In genomic region chr5:98928802-98929122, GRCh38 we compare ENCODE assay signal across 8 cellular contexts. TPM values are rescaled to one million over a fixed set of nuclear protein-coding genes. Genes with fewer than 3 reads are reported as not detected.
A peak's percentile ranks its signal among the peaks of the same experiment; 100 is the strongest.
DNase-seq lines count a peak whose midpoint lies in the region; ATAC-seq, FAIRE-seq and TF ChIP-seq lines count a peak whose summit lies in the region.

Gene CHD1 (minus strand): TSS chr5:98929007. CDS start chr5:98926386, 2,621 bp downstream.

- H4K20me1 ChIP-seq in neural cell (ENCODE audit: insufficient read depth), result no peaks in the 10 kb centered on the region

- peaks cover 49% of the 10 kb centered on the region for H3K79me2 ChIP-seq in neural cell (replicated peaks; ENCODE audit: insufficient read depth, low read length)

- H3K9ac ChIP-seq in neural cell (ENCODE audit: low read length), result peak within 1 kb of the TSS; percentile 100

- TF ChIP-seq RAD21 in neural cell (conservative IDR thresholded peaks at IDR 0.05), result no peak

- TF ChIP-seq POLR2A in H54 (IDR thresholded peaks at IDR 0.05; ENCODE audit: low read depth, low read length), result peak; percentile 75

- H3K4me1 Mint-ChIP-seq in stimulated activated naive CD8-positive, alpha-beta T cell treated with anti-CD3 and anti-CD28 coated beads, Interleukin-15, amount 100 ng/mL, for 72 hours, result peaks cover 36% of the 10 kb centered on the region

- H3K27me3 ChIP-seq in RWPE2 (ENCODE audit: insufficient read depth, poor library complexity, severe bottlenecking) (no peaks in the 10 kb centered on the region), neural cell (ENCODE audit: insufficient read depth, low read depth, low read length) (no peaks in the 10 kb centered on the region)

- ATAC-seq in RWPE2 (ENCODE audit: low read depth), result peak; percentile 59
- ATAC-seq in stimulated activated naive CD8-positive, alpha-beta T cell treated with anti-CD3 and anti-CD28 coated beads, Interleukin-15, amount 100 ng/mL, for 72 hours, result peak; percentile 71

- peaks cover 11% of the 10 kb centered on the region for H3K4me1 ChIP-seq in RWPE2 (ENCODE audit: insufficient read depth, poor library complexity, severe bottlenecking)

- no peaks in the 10 kb centered on the region for H3K9me2 ChIP-seq in neural cell (ENCODE audit: insufficient read depth, low read length)

- H3K4me2 ChIP-seq in neural cell (ENCODE audit: low read length), result peak within 1 kb of the TSS; percentile 83

- TF ChIP-seq CTCF in RWPE2 (IDR thresholded peaks at IDR 0.05; ENCODE audit: poor library complexity, severe bottlenecking) (no peak), fibroblast of pulmonary artery (IDR thresholded peaks at IDR 0.05; ENCODE audit: low read length, missing control alignments) (no peak), neural cell (IDR thresholded peaks at IDR 0.05; ENCODE audit: poor library complexity, severe bottlenecking) (no peak)

- peak; percentile 52 for FAIRE-seq in H54 (lab: Jason Lieb, UNC)

- no peaks in the 10 kb centered on the region for H3K27me3 Mint-ChIP-seq in stimulated activated naive CD8-positive, alpha-beta T cell treated with anti-CD3 and anti-CD28 coated beads, Interleukin-15, amount 100 ng/mL, for 72 hours

- H3F3A ChIP-seq in neural cell (ENCODE audit: insufficient read depth, low read length, poor library complexity, severe bottlenecking), result no peaks in the 10 kb centered on the region

- H3K9me3 Mint-ChIP-seq in stimulated activated naive CD8-positive, alpha-beta T cell treated with anti-CD3 and anti-CD28 coated beads, Interleukin-15, amount 100 ng/mL, for 72 hours, result peaks cover 0 to 1% of the 10 kb centered on the region in 2 donors

- H3K36me3 ChIP-seq in RWPE2 (ENCODE audit: low read depth) (peaks cover 45% of the 10 kb centered on the region), neural cell (ENCODE audit: insufficient read depth, low read length) (no peaks in the 10 kb centered on the region)

- peak within 1 kb of the TSS; percentile 96 for H2AFZ ChIP-seq in neural cell (ENCODE audit: low read depth, low read length)

- H3K9me3 ChIP-seq in RWPE2 (ENCODE audit: severe bottlenecking), result no peaks in the 10 kb centered on the region
- H3K9me3 ChIP-seq in neural cell (ENCODE audit: low read length), result no peaks in the 10 kb centered on the region

- peak within 1 kb of the TSS; percentile 85 to 98 for H3K4me3 Mint-ChIP-seq in stimulated activated naive CD8-positive, alpha-beta T cell treated with anti-CD3 and anti-CD28 coated beads, Interleukin-15, amount 100 ng/mL, for 72 hours

- peak within 1 kb of the TSS; percentile 99 for H3K27ac Mint-ChIP-seq in stimulated activated naive CD8-positive, alpha-beta T cell treated with anti-CD3 and anti-CD28 coated beads, Interleukin-15, amount 100 ng/mL, for 72 hours

- peak within 1 kb of the TSS; percentile 91 for H3K27ac ChIP-seq in RWPE2 (ENCODE audit: poor library complexity, severe bottlenecking)
- peak within 1 kb of the TSS; percentile 99 for H3K27ac ChIP-seq in neural cell (ENCODE audit: low read length)

- H3K4me3 ChIP-seq in RWPE2 (ENCODE audit: severe bottlenecking) (peak within 1 kb of the TSS; percentile 78), fibroblast of pulmonary artery (replicated peaks; ENCODE audit: low read depth, low read length) (peak within 1 kb of the TSS; percentile 93), neural cell (ENCODE audit: low read length) (peak within 1 kb of the TSS; percentile 91)

- DNase-seq in ELR (ENCODE audit: low read depth), result peak; percentile 97
- peak; percentile 69 for DNase-seq in H54 (ENCODE audit: insufficient read length, low spot score)
- peak; percentile 95 for DNase-seq in M059J (ENCODE audit: low read depth)
- DNase-seq in RWPE2 (ENCODE audit: low spot score), result peak; percentile 95
- peak; percentile 94 for DNase-seq in activated effector memory CD4-positive, alpha-beta T cell treated with Interleukin-2 at 50 U/mL for 16 hours
- peak; percentile 96 for DNase-seq in fibroblast of pulmonary artery (ENCODE audit: low read depth)
- peak; percentile 94 to 96 for DNase-seq in stimulated activated naive CD8-positive, alpha-beta T cell treated with anti-CD3 and anti-CD28 coated beads, Interleukin-15, amount 100 ng/mL, for 72 hours

- TF ChIP-seq EP300 in neural cell (conservative IDR thresholded peaks at IDR 0.05; ENCODE audit: poor library complexity, severe bottlenecking), result peak; percentile 50

TF ChIP-seq in neural cell, 6 proteins besides CTCF, POLR2A, EP300 and RAD21:
- TF ChIP-seq MXI1 (conservative IDR thresholded peaks at IDR 0.05; ENCODE audit: poor library complexity, severe bottlenecking) (no peak), TAF1 (IDR thresholded peaks at IDR 0.05; ENCODE audit: low read depth) (peak; percentile 79), POLR2AphosphoS5 (IDR thresholded peaks at IDR 0.05) (peak; percentile 87), SMC3 (conservative IDR thresholded peaks at IDR 0.05; ENCODE audit: poor library complexity) (no peak), EZH2 (IDR thresholded peaks at IDR 0.05; ENCODE audit: borderline replicate concordance, insufficient read depth, low read length, poor library complexity, severe bottlenecking) (no peak)
- TF ChIP-seq, protein P1, sequence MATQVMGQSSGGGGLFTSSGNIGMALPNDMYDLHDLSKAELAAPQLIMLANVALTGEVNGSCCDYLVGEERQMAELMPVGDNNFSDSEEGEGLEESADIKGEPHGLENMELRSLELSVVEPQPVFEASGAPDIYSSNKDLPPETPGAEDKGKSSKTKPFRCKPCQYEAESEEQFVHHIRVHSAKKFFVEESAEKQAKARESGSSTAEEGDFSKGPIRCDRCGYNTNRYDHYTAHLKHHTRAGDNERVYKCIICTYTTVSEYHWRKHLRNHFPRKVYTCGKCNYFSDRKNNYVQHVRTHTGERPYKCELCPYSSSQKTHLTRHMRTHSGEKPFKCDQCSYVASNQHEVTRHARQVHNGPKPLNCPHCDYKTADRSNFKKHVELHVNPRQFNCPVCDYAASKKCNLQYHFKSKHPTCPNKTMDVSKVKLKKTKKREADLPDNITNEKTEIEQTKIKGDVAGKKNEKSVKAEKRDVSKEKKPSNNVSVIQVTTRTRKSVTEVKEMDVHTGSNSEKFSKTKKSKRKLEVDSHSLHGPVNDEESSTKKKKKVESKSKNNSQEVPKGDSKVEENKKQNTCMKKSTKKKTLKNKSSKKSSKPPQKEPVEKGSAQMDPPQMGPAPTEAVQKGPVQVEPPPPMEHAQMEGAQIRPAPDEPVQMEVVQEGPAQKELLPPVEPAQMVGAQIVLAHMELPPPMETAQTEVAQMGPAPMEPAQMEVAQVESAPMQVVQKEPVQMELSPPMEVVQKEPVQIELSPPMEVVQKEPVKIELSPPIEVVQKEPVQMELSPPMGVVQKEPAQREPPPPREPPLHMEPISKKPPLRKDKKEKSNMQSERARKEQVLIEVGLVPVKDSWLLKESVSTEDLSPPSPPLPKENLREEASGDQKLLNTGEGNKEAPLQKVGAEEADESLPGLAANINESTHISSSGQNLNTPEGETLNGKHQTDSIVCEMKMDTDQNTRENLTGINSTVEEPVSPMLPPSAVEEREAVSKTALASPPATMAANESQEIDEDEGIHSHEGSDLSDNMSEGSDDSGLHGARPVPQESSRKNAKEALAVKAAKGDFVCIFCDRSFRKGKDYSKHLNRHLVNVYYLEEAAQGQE (IDR thresholded peaks at IDR 0.05; ENCODE audit: borderline replicate concordance), result peak; percentile 32

RNA-seq across cellular contexts. Expression of gene CHD1, which starts in this region (rescaled TPM):
- 16.9 and 27.1 TPM in 2 replicates for total RNA-seq in M059J (2014; rRNA removed; shearing (Covaris generic))
- polyA plus RNA-seq in neural cell, result 62.7 and 64.5 TPM in 2 replicates
- polyA minus RNA-seq in neural cell, result 121 and 163 TPM in 2 replicates

Comparison
In these comparisons a context has a peak if more than half of its experiments do, and no peak if none do; other contexts are left out.
1. Peak in every context shown above with its lines: DNase-seq, ATAC-seq, H3K4me3 ChIP-seq and H3K27ac ChIP-seq.